16 cellular contexts compared by ENCODE assay signal in genomic region chr12:105468464-105468863, GRCh38.
DNase-seq lines count a peak whose midpoint lies in the region; ATAC-seq, FAIRE-seq and TF ChIP-seq lines count a peak whose summit lies in the region.
"Had no signal": no experiment of that assay in that cellular context is flagged by ENCODE, and none has a peak within 500 bp of the region (broad histone marks: within the 10 kb centered on the region; RNA-seq: fewer than 3 reads in every experiment).

No MANE protein-coding gene starts in this region.

- H3K36me3 Mint-ChIP-seq in H9 (ENCODE audit: insufficient read depth in 1 of 3, low read depth in 3 of 3), result no peaks in the 10 kb centered on the region
- H3K36me3 Mint-ChIP-seq: CD14-positive monocyte had no signal

- intact Hi-C loops in kidney (cut with DNase I) (no loop called here), gastrocnemius medialis (cut with DNase I; ENCODE audit: low total_unique reads) (no loop called here)

- H3K27me3 Mint-ChIP-seq in H9 (ENCODE audit: low read depth), result no peaks in the 10 kb centered on the region

- H3K4me2 ChIP-seq in H9 (ENCODE audit: insufficient read depth, insufficient read length, low read length), result no peak overlapping the region

- H3K9me3 Mint-ChIP-seq in H9, result no peaks in the 10 kb centered on the region

- ATAC-seq in gastrocnemius medialis (no peak), HG02970 (IDR thresholded peaks at IDR 0.05; ENCODE audit: low FRiP score, unreplicated experiment) (no peak), foreskin keratinocyte (no peak)
- ATAC-seq: GM12878 had no signal

- H3K9ac ChIP-seq in H9 (ENCODE audit: extremely low read depth, insufficient read length, low read length) (no peak overlapping the region), kidney (ENCODE audit: low read length in 2 of 2) (no peak overlapping the region)

- no peaks in the 10 kb centered on the region; the same call in 1 of the 2 replicates for H3K27me3 ChIP-seq in H9 (ENCODE audit: insufficient read depth, low read length)
- H3K27me3 ChIP-seq in gastrocnemius medialis, result no peaks in the 10 kb centered on the region
- H3K27me3 ChIP-seq in foreskin keratinocyte, result no peaks in the 10 kb centered on the region

- FAIRE-seq in kidney (lab: Jason Lieb, UNC), result no peak
- FAIRE-seq: GM12878, GM18507 had no signal

- H2BK12ac ChIP-seq in H9 (ENCODE audit: insufficient read length, low read depth, low read length), result no peak overlapping the region

- no CpG with 5 or more reads among the region's 1 CpG for WGBS in H9 (ENCODE audit: extremely low coverage, insufficient read length, low lambda C conversion rate)

- no peak overlapping the region for H2BK120ac ChIP-seq in H9 (ENCODE audit: low read depth, low read length, poor library complexity, severe bottlenecking)

- H4K5ac ChIP-seq in H9 (ENCODE audit: insufficient read length, low read depth, low read length), result no peak overlapping the region

- H3K9me3 ChIP-seq in H9 (ENCODE audit: control insufficient read depth, low read depth, low read length) (no peaks in the 10 kb centered on the region), kidney (ENCODE audit: control insufficient read depth in 1 of 2, low read length in 2 of 2) (no peaks in the 10 kb centered on the region), gastrocnemius medialis (no peaks in the 10 kb centered on the region)
- H3K9me3 ChIP-seq: Caco-2 had no signal

- no peak overlapping the region for H3K14ac ChIP-seq in H9 (ENCODE audit: insufficient read depth, low read length)

- DNase-seq in H9 (no peak), dermis blood vessel endothelial cell (peak; percentile 68), kidney (no peak), gastrocnemius medialis (no peak), NCI-H2227 treated with DMSO at 0.1 percent for 48 hours (lab: John Stamatoyannopoulos, UW) (no peak), NCI-H1048 (lab: John Stamatoyannopoulos, UW) (no peak), foreskin keratinocyte (no peak)
- DNase-seq: Caco-2, DMS53, H7, NCI-H446, NCI-H748 treated with DMSO at 0.1 percent for 48 hours had no signal

- H2BK20ac ChIP-seq in H9 (ENCODE audit: low read depth, low read length, poor library complexity, severe bottlenecking), result no peak overlapping the region

- no peak overlapping the region for H3K4me3 Mint-ChIP-seq in H9
- H3K4me3 Mint-ChIP-seq: CD14-positive monocyte had no signal

- H3K27ac Mint-ChIP-seq in H9, result no peak overlapping the region; a peak in 1 of 7 replicates
- H3K27ac Mint-ChIP-seq: CD14-positive monocyte had no signal

- peak overlapping the region; percentile 33 for H3K56ac ChIP-seq in H9 (ENCODE audit: insufficient read length, low read depth, low read length)

- no peak overlapping the region for H3K4ac ChIP-seq in H9 (ENCODE audit: low read depth, low read length)

- TF ChIP-seq POLR2A in gastrocnemius medialis (IDR thresholded peaks at IDR 0.05), result no peak

- H2AFZ ChIP-seq in H9 (ENCODE audit: low read length), result no peak overlapping the region

- H3K79me2 ChIP-seq in H9 (ENCODE audit: insufficient read depth, low read length), result no peaks in the 10 kb centered on the region

- H2BK5ac ChIP-seq in H9 (ENCODE audit: insufficient read length, low read length), result no peak overlapping the region

- no peak overlapping the region for H2BK15ac ChIP-seq in H9 (ENCODE audit: low read depth, low read length)

- H3K4me3 ChIP-seq in kidney (ENCODE audit: low read length in 2 of 2) (no peak overlapping the region), gastrocnemius medialis (no peak overlapping the region)
- H3K4me3 ChIP-seq: GM12878 had no signal

- H3K18ac ChIP-seq in H9 (ENCODE audit: insufficient read length, low read depth, low read length), result no peak overlapping the region

- H3K36me3 ChIP-seq in kidney (ENCODE audit: control insufficient read depth in 1 of 2, insufficient read depth in 2 of 2, low read length in 2 of 2) (no peaks in the 10 kb centered on the region), gastrocnemius medialis (no peaks in the 10 kb centered on the region)

- H3K4me1 ChIP-seq in H9 (ENCODE audit: insufficient read depth, low read length) (peaks cover 3% of the 10 kb centered on the region; the same call in 1 of the 2 replicates), kidney (ENCODE audit: control insufficient read depth in 1 of 2, insufficient read depth in 1 of 2, low read depth in 1 of 2, low read length in 2 of 2) (peaks cover 0 to 7% of the 10 kb centered on the region in 2 donors), gastrocnemius medialis (peaks cover 0 to 20% of the 10 kb centered on the region in 2 donors), foreskin keratinocyte (no peaks in the 10 kb centered on the region)
- H3K4me1 ChIP-seq: Caco-2 had no signal

- no peaks in the 10 kb centered on the region for H3K79me1 ChIP-seq in H9 (ENCODE audit: insufficient read depth, low read depth, low read length, poor library complexity, severe bottlenecking)

- H3K27ac ChIP-seq in H9 (ENCODE audit: insufficient read length, low read depth, low read length) (no peak overlapping the region), kidney (ENCODE audit: low read depth in 2 of 2, low read length in 2 of 2) (peak overlapping the region; percentile 20 to 80), gastrocnemius medialis (peak overlapping the region in 3 of 4 donors; percentile 37 to 63 (median 57)), foreskin keratinocyte (no peak overlapping the region)

- no peak overlapping the region for H4K91ac ChIP-seq in H9 (ENCODE audit: insufficient read length, low read depth, low read length)

- H4K20me1 ChIP-seq in H9 (ENCODE audit: control insufficient read depth, insufficient read depth, insufficient read length), result no peaks in the 10 kb centered on the region

- H3K23me2 ChIP-seq in H9 (ENCODE audit: insufficient read length, low read depth, low read length, poor library complexity, severe bottlenecking), result no peaks in the 10 kb centered on the region

- H3K4me1 Mint-ChIP-seq in H9, result peaks cover 27% of the 10 kb centered on the region in 2 experiments
- H3K4me1 Mint-ChIP-seq: CD14-positive monocyte had no signal

- no peak overlapping the region for H3K23ac ChIP-seq in H9 (ENCODE audit: insufficient read length, low read depth, low read length)

- no peak; the same call in 2 of the 3 replicates for TF ChIP-seq CTCF in H9 (conservative IDR thresholded peaks at IDR 0.05)
- TF ChIP-seq CTCF in kidney (IDR thresholded peaks at IDR 0.05; ENCODE audit: borderline replicate concordance, extremely low read depth, insufficient read depth), result no peak
- no peak for TF ChIP-seq CTCF in gastrocnemius medialis (IDR thresholded peaks at IDR 0.05 in 4 of 5, conservative IDR thresholded peaks at IDR 0.05 in 1 of 5)
- TF ChIP-seq CTCF in foreskin keratinocyte (conservative IDR thresholded peaks at IDR 0.05), result no peak

- H4K8ac ChIP-seq in H9 (replicated peaks; ENCODE audit: insufficient read length, low read depth, low read length), result no peak overlapping the region

- no peak overlapping the region for H3T11ph ChIP-seq in H9 (ENCODE audit: low read length)

- in situ Hi-C loops in gastrocnemius medialis (cut with MboI; ENCODE audit: low sequenced_read_pairs in 4 of 4), result no loop called here

- no peak overlapping the region for H2AK5ac ChIP-seq in H9 (ENCODE audit: insufficient read length, low read length)

Comparison
In these comparisons a context has a peak if more than half of its experiments do, and no peak if none do; other contexts are left out.
1. H3K27ac ChIP-seq: peak in kidney (2 of 2) and gastrocnemius medialis (3 of 4); none in H9 (single experiment) and foreskin keratinocyte (single experiment).